ENCODE assay signal across 1 cellular context in the genomic region with DNA sequence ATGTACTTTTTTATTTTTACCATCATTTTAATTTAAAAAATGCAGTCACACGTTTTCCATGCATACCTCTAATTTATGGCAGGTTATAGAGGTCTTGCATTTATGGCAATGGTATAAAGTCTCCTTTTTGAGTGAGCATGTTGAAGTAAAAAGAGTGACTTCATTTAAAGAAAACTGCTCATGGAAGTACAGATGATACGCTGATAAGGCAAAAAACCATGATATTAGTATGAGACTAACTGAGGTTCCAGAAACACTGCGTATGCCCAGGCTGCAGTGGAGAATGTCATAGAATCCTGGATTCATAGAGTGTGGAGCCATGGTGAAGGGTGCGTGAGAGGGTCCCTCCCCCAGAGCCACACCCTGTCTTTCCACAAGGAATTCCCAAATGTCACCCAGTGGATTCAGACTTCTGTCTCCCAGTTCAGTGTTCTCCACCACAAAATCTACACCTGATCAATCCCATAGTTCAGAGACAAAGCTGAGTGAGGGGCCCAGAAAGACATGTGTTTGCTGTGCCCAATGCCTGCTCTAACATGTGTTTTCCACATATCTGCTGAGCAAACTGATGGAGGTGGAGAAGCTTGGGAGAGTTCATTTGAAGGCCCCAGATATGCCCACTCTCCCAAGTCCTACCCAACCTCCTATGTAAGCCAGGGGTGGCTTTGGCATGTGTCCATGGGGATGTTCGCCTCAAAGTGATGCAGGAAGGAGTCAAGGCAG.
A peak's percentile ranks its signal among the peaks of the same experiment; 100 is the strongest.
TF ChIP-seq lines count a peak whose summit lies in the region.

No MANE protein-coding gene starts in this region.

TF ChIP-seq in HepG2, 621 proteins besides CTCF, POLR2A, EP300 and RAD21 (continued from another document):
- TF ChIP-seq, protein P1, sequence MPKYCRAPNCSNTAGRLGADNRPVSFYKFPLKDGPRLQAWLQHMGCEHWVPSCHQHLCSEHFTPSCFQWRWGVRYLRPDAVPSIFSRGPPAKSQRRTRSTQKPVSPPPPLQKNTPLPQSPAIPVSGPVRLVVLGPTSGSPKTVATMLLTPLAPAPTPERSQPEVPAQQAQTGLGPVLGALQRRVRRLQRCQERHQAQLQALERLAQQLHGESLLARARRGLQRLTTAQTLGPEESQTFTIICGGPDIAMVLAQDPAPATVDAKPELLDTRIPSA (CRISPR knock-in tag; IDR thresholded peaks at IDR 0.05; ENCODE audit: borderline replicate concordance) = no peak
- TF ChIP-seq KLF16 (CRISPR knock-in tag; IDR thresholded peaks at IDR 0.05) = no peak
- TF ChIP-seq HINFP (CRISPR knock-in tag; IDR thresholded peaks at IDR 0.05; ENCODE audit: low read depth) = no peak
- TF ChIP-seq, protein P2, sequence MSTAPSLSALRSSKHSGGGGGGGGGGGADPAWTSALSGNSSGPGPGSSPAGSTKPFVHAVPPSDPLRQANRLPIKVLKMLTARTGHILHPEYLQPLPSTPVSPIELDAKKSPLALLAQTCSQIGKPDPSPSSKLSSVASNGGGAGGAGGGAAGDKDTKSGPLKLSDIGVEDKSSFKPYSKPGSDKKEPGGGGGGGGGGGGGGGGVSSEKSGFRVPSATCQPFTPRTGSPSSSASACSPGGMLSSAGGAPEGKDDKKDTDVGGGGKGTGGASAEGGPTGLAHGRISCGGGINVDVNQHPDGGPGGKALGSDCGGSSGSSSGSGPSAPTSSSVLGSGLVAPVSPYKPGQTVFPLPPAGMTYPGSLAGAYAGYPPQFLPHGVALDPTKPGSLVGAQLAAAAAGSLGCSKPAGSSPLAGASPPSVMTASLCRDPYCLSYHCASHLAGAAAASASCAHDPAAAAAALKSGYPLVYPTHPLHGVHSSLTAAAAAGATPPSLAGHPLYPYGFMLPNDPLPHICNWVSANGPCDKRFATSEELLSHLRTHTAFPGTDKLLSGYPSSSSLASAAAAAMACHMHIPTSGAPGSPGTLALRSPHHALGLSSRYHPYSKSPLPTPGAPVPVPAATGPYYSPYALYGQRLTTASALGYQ (CRISPR knock-in tag; IDR thresholded peaks at IDR 0.05) = no peak
- TF ChIP-seq NFIC (IDR thresholded peaks at IDR 0.05; ENCODE audit: low read length) = no peak
- TF ChIP-seq MAFF (IDR thresholded peaks at IDR 0.05; ENCODE audit: low read depth, low read length) = peak; percentile 89
- TF ChIP-seq, protein P3, sequence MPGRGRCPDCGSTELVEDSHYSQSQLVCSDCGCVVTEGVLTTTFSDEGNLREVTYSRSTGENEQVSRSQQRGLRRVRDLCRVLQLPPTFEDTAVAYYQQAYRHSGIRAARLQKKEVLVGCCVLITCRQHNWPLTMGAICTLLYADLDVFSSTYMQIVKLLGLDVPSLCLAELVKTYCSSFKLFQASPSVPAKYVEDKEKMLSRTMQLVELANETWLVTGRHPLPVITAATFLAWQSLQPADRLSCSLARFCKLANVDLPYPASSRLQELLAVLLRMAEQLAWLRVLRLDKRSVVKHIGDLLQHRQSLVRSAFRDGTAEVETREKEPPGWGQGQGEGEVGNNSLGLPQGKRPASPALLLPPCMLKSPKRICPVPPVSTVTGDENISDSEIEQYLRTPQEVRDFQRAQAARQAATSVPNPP (CRISPR knock-in tag; IDR thresholded peaks at IDR 0.05) = no peak
- no peak for TF ChIP-seq MTA3 (CRISPR knock-in tag; IDR thresholded peaks at IDR 0.05)
- TF ChIP-seq NRL (CRISPR knock-in tag; IDR thresholded peaks at IDR 0.05; ENCODE audit: borderline replicate concordance) = no peak
- TF ChIP-seq ZNF224 (CRISPR knock-in tag; IDR thresholded peaks at IDR 0.05) = no peak
- no peak for TF ChIP-seq ZNF770 (CRISPR knock-in tag; IDR thresholded peaks at IDR 0.05)
- TF ChIP-seq CBX1 (IDR thresholded peaks at IDR 0.05; ENCODE audit: low read depth) = no peak
- no peak for TF ChIP-seq ARNTL (CRISPR knock-in tag; IDR thresholded peaks at IDR 0.05)
- no peak for TF ChIP-seq DRAP1 (CRISPR knock-in tag; IDR thresholded peaks at IDR 0.05)
- TF ChIP-seq NFE2L2 (IDR thresholded peaks at IDR 0.05; ENCODE audit: low read length) = no peak
- TF ChIP-seq, protein P4, sequence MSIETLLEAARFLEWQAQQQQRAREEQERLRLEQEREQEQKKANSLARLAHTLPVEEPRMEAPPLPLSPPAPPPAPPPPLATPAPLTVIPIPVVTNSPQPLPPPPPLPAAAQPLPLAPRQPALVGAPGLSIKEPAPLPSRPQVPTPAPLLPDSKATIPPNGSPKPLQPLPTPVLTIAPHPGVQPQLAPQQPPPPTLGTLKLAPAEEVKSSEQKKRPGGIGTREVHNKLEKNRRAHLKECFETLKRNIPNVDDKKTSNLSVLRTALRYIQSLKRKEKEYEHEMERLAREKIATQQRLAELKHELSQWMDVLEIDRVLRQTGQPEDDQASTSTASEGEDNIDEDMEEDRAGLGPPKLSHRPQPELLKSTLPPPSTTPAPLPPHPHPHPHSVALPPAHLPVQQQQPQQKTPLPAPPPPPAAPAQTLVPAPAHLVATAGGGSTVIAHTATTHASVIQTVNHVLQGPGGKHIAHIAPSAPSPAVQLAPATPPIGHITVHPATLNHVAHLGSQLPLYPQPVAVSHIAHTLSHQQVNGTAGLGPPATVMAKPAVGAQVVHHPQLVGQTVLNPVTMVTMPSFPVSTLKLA (IDR thresholded peaks at IDR 0.05) = peak; percentile 92
- TF ChIP-seq, protein P5, sequence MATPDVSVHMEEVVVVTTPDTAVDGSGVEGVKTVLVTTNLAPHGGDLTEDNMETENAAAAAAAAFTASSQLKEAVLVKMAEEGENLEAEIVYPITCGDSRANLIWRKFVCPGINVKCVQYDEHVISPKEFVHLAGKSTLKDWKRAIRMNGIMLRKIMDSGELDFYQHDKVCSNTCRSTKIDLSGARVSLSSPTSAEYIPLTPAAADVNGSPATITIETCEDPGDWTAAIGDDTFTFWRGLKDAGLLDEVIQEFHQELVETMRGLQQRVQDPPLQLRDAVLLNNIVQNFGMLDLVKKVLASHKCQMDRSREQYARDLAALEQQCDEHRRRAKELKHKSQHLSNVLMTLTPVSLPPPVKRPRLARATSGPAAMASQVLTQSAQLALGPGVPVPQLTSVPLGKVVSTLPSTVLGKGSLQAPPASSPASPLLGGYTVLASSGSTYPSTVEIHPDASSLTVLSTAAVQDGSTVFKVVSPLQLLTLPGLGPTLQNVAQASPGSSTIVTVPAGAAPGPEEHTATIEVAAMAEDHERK (CRISPR knock-in tag; IDR thresholded peaks at IDR 0.05; ENCODE audit: low read depth) = no peak
